Comparison of ENCODE assay signal across 9 cellular contexts in the genomic region with DNA sequence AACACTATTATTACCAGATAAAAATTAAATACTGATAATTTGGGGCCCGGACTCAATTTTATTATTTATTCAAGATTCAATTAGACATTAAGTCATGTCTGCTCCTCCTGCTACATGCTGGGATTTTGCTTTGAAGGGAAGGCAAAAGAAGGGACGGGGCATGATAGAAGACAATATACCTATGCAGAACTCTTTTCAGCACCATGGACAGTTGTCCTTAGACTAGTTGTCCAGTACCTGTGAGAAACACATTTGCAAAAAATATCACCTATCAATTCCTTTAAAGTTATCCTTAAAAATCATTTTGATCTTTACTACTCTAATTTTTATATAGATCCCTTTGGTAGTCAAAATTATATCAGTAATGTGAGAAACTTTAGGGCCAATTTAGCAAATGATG.
DNase-seq lines count a peak whose midpoint lies in the region; ATAC-seq and TF ChIP-seq lines count a peak whose summit lies in the region.
"Had no signal": no experiment of that assay in that cellular context is flagged by ENCODE, and none has a peak within 500 bp of the region (broad histone marks: within the 10 kb centered on the region; RNA-seq: fewer than 3 reads in every experiment).

No MANE protein-coding gene starts in this region.

- DNase-seq in A172 (ENCODE audit: low spot score) (peak; percentile 55), HT-29 (ENCODE audit: low spot score) (peak; percentile 56), RWPE2 (ENCODE audit: low spot score) (no peak), fibroblast of the aortic adventitia (ENCODE audit: low read depth) (peak; percentile 23), superior temporal gyrus (ENCODE audit: extremely low spot score) (no peak), body of pancreas (no peak), substantia nigra (lab: John Stamatoyannopoulos, UW) (no peak)
- DNase-seq: kidney had no signal

- no peak overlapping the region for H3K27ac ChIP-seq in RWPE2 (ENCODE audit: poor library complexity, severe bottlenecking)
- no peak overlapping the region for H3K27ac ChIP-seq in body of pancreas
- H3K27ac ChIP-seq in substantia nigra (ENCODE audit: low read depth, low read length, poor library complexity, severe bottlenecking), result no peak overlapping the region

- WGBS in body of pancreas, 2 donors, result 40 to 43% methylated on average over 2 of the region's 2 CpGs

- H3K27me3 ChIP-seq in RWPE2 (ENCODE audit: insufficient read depth, poor library complexity, severe bottlenecking), result no peaks in the 10 kb centered on the region
- no peaks in the 10 kb centered on the region for H3K27me3 ChIP-seq in body of pancreas

- H3K36me3 ChIP-seq in RWPE2 (ENCODE audit: low read depth), result no peaks in the 10 kb centered on the region
- no peaks in the 10 kb centered on the region for H3K36me3 ChIP-seq in body of pancreas (replicated peaks in 1 of 2; ENCODE audit: insufficient read depth in 1 of 2, low read depth in 2 of 2)

- no peaks in the 10 kb centered on the region for H3K9me3 ChIP-seq in RWPE2 (ENCODE audit: severe bottlenecking)
- H3K9me3 ChIP-seq in body of pancreas, result no peaks in the 10 kb centered on the region

- TF ChIP-seq CTCF in RWPE2 (IDR thresholded peaks at IDR 0.05; ENCODE audit: poor library complexity, severe bottlenecking), result no peak
- no peak for TF ChIP-seq CTCF in fibroblast of the aortic adventitia (IDR thresholded peaks at IDR 0.05; ENCODE audit: insufficient read depth, low read length)
- TF ChIP-seq CTCF in body of pancreas (IDR thresholded peaks at IDR 0.05), result no peak

- intact Hi-C loops in body of pancreas (cut with DNase I), result no loop called here

- H3K4me1 ChIP-seq in RWPE2 (ENCODE audit: insufficient read depth, poor library complexity, severe bottlenecking), result no peaks in the 10 kb centered on the region
- no peaks in the 10 kb centered on the region for H3K4me1 ChIP-seq in body of pancreas

- no peak overlapping the region for H3K4me3 ChIP-seq in RWPE2 (ENCODE audit: severe bottlenecking)
- H3K4me3 ChIP-seq in fibroblast of the aortic adventitia (ENCODE audit: low read depth, low read length), result no peak overlapping the region
- H3K4me3 ChIP-seq in body of pancreas, result no peak overlapping the region

- ATAC-seq in RWPE2 (ENCODE audit: low read depth) (peak; percentile 42; the same call in 1 of the 3 replicates), GM18498 (IDR thresholded peaks at IDR 0.05; ENCODE audit: unreplicated experiment) (no peak), body of pancreas (no peak)

- no peak for TF ChIP-seq POLR2A in body of pancreas (IDR thresholded peaks at IDR 0.05)

Comparison
In these comparisons a context has a peak if more than half of its experiments do, and no peak if none do; other contexts are left out.
1. DNase-seq: peak in A172 (single experiment), HT-29 (single experiment) and fibroblast of the aortic adventitia (single experiment); none in RWPE2 (single experiment), superior temporal gyrus (single experiment), body of pancreas (0 of 4) and substantia nigra (0 of 49).